Comparison of ENCODE assay signal across 8 cellular contexts in genomic region chr12:29783773-29784666, GRCh38. TPM values are rescaled to one million over a fixed set of nuclear protein-coding genes. Genes with fewer than 3 reads are reported as not detected.
DNase-seq lines count a peak whose midpoint lies in the region; ATAC-seq and TF ChIP-seq lines count a peak whose summit lies in the region.

TMTC1 (minus strand) TSS chr12:29783942; CDS start chr12:29783751, 191 bp downstream.

- H2AFZ ChIP-seq in PC-9, result peak within 1 kb of the TSS; percentile 81

- H3K4me3 ChIP-seq in H7 (ENCODE audit: insufficient read depth, low read depth, low read length) (peak within 1 kb of the TSS; percentile 72), PC-9 (peak within 1 kb of the TSS; percentile 54), lower lobe of right lung (peak within 1 kb of the TSS; percentile 70)

- POLR2A ChIA-PET in PC-9 (lab: Charles Lee; ENCODE audit: unreplicated experiment), result no interaction called here

- TF ChIP-seq CTCF in PC-9 (conservative IDR thresholded peaks at IDR 0.05) (no peak), lower lobe of right lung (IDR thresholded peaks at IDR 0.05) (no peak)

- H3K9me3 ChIP-seq in PC-9 (ENCODE audit: insufficient read depth, low read depth), result no peaks in the 10 kb centered on the region
- no peaks in the 10 kb centered on the region for H3K9me3 ChIP-seq in lower lobe of right lung

- H3K27ac ChIP-seq in PC-9, result peak within 1 kb of the TSS; percentile 59
- peak within 1 kb of the TSS; percentile 65 for H3K27ac ChIP-seq in lower lobe of right lung

- peaks cover 15% of the 10 kb centered on the region for H3F3A ChIP-seq in PC-9 (ENCODE audit: insufficient read depth, low read depth)

- H3K9me2 ChIP-seq in PC-9 (ENCODE audit: insufficient read depth), result no peaks in the 10 kb centered on the region

- no peaks in the 10 kb centered on the region for H3K79me2 ChIP-seq in PC-9 (ENCODE audit: low read depth)

- H3K4me1 ChIP-seq in PC-9 (replicated peaks; ENCODE audit: insufficient read depth) (peaks cover 18% of the 10 kb centered on the region), lower lobe of right lung (peaks cover 17% of the 10 kb centered on the region)

- intact Hi-C loops in PC-9 (cut with micrococcal nuclease; ENCODE audit: unreplicated experiment) (loop anchor here (10.0 kb wide), 1 partner anchor 229 kb away; no protein-coding TSS in a partner anchor), lower lobe of right lung (cut with DNase I) (no loop called here)

- peak within 1 kb of the TSS; percentile 83 for H3K4me2 ChIP-seq in PC-9

- H3K27me3 ChIP-seq in H7 (ENCODE audit: control insufficient read depth, insufficient read depth, low read length) (peaks cover 17% of the 10 kb centered on the region), PC-9 (ENCODE audit: insufficient read depth, low read depth) (no peaks in the 10 kb centered on the region), lower lobe of right lung (ENCODE audit: low read depth) (peaks cover 13% of the 10 kb centered on the region)

- BruUV-seq in PC-9 (replicated peaks; lab: Mats Ljungman, UMichigan), result no TSS peak

- H3K36me3 ChIP-seq in H7 (replicated peaks; ENCODE audit: control insufficient read depth, insufficient read depth, low read length) (no peaks in the 10 kb centered on the region), PC-9 (ENCODE audit: low read depth) (no peaks in the 10 kb centered on the region), lower lobe of right lung (no peaks in the 10 kb centered on the region)

- ATAC-seq in lower lobe of right lung (peak; percentile 71 to 81), HG02623 (IDR thresholded peaks at IDR 0.05; ENCODE audit: unreplicated experiment) (no peak)

- H4K20me1 ChIP-seq in PC-9 (ENCODE audit: insufficient read depth), result no peaks in the 10 kb centered on the region

- DNase-seq in COLO829 (ENCODE audit: low spot score) (peak; percentile 37), H7 (peak; percentile 96), PC-9 (no peak), ecto neural progenitor cell (ENCODE audit: low spot score) (peak; percentile 93), lower lobe of right lung (peak; percentile 64), superior temporal gyrus (ENCODE audit: extremely low spot score) (peak; percentile 56), cerebellar nuclear complex (lab: John Stamatoyannopoulos, UW) (no peak)

- CTCF ChIA-PET in PC-9 (lab: Charles Lee), result no interaction called here

RNA-seq across cellular contexts. Expression of gene TMTC1, which starts in this region (rescaled TPM):
- 8.8 and 11.6 TPM in 2 replicates for total RNA-seq in H7 (2014; rRNA removed; shearing (Covaris generic))
- total RNA-seq in PC-9 (2021), result 3.1 and 4.8 TPM in 2 replicates
- total RNA-seq in lower lobe of right lung, result 24.8 TPM

Comparison
In these comparisons a context has a peak if more than half of its experiments do, and no peak if none do; other contexts are left out.
1. DNase-seq: peak in COLO829 (single experiment), H7 (single experiment), ecto neural progenitor cell (single experiment), lower lobe of right lung (single experiment) and superior temporal gyrus (single experiment); none in PC-9 (0 of 2) and cerebellar nuclear complex (0 of 2).
2. Peak in every context shown above with its lines, with median percentiles within 50 percentile points of each other: H3K4me3 ChIP-seq.